ENCODE assay signal across 1 cellular context in genomic region chr12:94150483-94151225, GRCh38.
A peak's percentile ranks its signal among the peaks of the same experiment; 100 is the strongest.
TF ChIP-seq lines count a peak whose summit lies in the region.

No MANE protein-coding gene starts in this region.

TF ChIP-seq in HepG2, 621 proteins besides CTCF, POLR2A, EP300 and RAD21 (continued from another document):
- TF ChIP-seq HDAC1 (CRISPR knock-in tag; IDR thresholded peaks at IDR 0.05), result 0 out of 2 replicates have a peak, but pooled peaks have one; percentile 43
- TF ChIP-seq ZNF547 (CRISPR knock-in tag; IDR thresholded peaks at IDR 0.05), result 0 out of 2 replicates have a peak, but pooled peaks have one; percentile 46
- peak; percentile 52; the same call in 1 of the 2 replicates for TF ChIP-seq SIN3A (IDR thresholded peaks at IDR 0.05; ENCODE audit: borderline replicate concordance, low read depth, low read length)
- TF ChIP-seq ATF7-NPFF (CRISPR knock-in tag; IDR thresholded peaks at IDR 0.05; ENCODE audit: low read depth), result no peak
- no peak for TF ChIP-seq SMAD9 (CRISPR knock-in tag; IDR thresholded peaks at IDR 0.05)
- no peak for TF ChIP-seq NR1H2 (CRISPR knock-in tag; IDR thresholded peaks at IDR 0.05; ENCODE audit: borderline replicate concordance, low read depth)
- TF ChIP-seq ZNF556 (CRISPR knock-in tag; IDR thresholded peaks at IDR 0.05; ENCODE audit: borderline replicate concordance), result no peak
- TF ChIP-seq CEBPB (IDR thresholded peaks at IDR 0.05; ENCODE audit: borderline replicate concordance, low read depth, low read length), result no peak
- TF ChIP-seq ARID5B (CRISPR knock-in tag; IDR thresholded peaks at IDR 0.05), result 0 out of 2 replicates have a peak, but pooled peaks have one; percentile 13
- TF ChIP-seq ZNF430 (CRISPR knock-in tag; IDR thresholded peaks at IDR 0.05), result peak; percentile 17; the same call in 1 of the 2 replicates
- peak; percentile 91 for TF ChIP-seq ZMYM2 (CRISPR knock-in tag; IDR thresholded peaks at IDR 0.05)
- no peak for TF ChIP-seq SNAI1 (CRISPR knock-in tag; IDR thresholded peaks at IDR 0.05; ENCODE audit: borderline replicate concordance)
- TF ChIP-seq ZNF263 (CRISPR knock-in tag; IDR thresholded peaks at IDR 0.05), result no peak
- TF ChIP-seq, protein P1, sequence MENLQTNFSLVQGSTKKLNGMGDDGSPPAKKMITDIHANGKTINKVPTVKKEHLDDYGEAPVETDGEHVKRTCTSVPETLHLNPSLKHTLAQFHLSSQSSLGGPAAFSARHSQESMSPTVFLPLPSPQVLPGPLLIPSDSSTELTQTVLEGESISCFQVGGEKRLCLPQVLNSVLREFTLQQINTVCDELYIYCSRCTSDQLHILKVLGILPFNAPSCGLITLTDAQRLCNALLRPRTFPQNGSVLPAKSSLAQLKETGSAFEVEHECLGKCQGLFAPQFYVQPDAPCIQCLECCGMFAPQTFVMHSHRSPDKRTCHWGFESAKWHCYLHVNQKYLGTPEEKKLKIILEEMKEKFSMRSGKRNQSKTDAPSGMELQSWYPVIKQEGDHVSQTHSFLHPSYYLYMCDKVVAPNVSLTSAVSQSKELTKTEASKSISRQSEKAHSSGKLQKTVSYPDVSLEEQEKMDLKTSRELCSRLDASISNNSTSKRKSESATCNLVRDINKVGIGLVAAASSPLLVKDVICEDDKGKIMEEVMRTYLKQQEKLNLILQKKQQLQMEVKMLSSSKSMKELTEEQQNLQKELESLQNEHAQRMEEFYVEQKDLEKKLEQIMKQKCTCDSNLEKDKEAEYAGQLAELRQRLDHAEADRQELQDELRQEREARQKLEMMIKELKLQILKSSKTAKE (CRISPR knock-in tag; IDR thresholded peaks at IDR 0.05; ENCODE audit: borderline replicate concordance), result 0 out of 2 replicates have a peak, but pooled peaks have one; percentile 19
- TF ChIP-seq ZBTB21 (CRISPR knock-in tag; IDR thresholded peaks at IDR 0.05), result no peak
- no peak for TF ChIP-seq ZNF766 (CRISPR knock-in tag; IDR thresholded peaks at IDR 0.05; ENCODE audit: borderline replicate concordance)
- TF ChIP-seq, protein P2, sequence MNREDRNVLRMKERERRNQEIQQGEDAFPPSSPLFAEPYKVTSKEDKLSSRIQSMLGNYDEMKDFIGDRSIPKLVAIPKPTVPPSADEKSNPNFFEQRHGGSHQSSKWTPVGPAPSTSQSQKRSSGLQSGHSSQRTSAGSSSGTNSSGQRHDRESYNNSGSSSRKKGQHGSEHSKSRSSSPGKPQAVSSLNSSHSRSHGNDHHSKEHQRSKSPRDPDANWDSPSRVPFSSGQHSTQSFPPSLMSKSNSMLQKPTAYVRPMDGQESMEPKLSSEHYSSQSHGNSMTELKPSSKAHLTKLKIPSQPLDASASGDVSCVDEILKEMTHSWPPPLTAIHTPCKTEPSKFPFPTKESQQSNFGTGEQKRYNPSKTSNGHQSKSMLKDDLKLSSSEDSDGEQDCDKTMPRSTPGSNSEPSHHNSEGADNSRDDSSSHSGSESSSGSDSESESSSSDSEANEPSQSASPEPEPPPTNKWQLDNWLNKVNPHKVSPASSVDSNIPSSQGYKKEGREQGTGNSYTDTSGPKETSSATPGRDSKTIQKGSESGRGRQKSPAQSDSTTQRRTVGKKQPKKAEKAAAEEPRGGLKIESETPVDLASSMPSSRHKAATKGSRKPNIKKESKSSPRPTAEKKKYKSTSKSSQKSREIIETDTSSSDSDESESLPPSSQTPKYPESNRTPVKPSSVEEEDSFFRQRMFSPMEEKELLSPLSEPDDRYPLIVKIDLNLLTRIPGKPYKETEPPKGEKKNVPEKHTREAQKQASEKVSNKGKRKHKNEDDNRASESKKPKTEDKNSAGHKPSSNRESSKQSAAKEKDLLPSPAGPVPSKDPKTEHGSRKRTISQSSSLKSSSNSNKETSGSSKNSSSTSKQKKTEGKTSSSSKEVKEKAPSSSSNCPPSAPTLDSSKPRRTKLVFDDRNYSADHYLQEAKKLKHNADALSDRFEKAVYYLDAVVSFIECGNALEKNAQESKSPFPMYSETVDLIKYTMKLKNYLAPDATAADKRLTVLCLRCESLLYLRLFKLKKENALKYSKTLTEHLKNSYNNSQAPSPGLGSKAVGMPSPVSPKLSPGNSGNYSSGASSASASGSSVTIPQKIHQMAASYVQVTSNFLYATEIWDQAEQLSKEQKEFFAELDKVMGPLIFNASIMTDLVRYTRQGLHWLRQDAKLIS (CRISPR knock-in tag; IDR thresholded peaks at IDR 0.05), result no peak
- TF ChIP-seq ZNF142 (CRISPR knock-in tag; IDR thresholded peaks at IDR 0.05), result no peak
- TF ChIP-seq, protein P3, sequence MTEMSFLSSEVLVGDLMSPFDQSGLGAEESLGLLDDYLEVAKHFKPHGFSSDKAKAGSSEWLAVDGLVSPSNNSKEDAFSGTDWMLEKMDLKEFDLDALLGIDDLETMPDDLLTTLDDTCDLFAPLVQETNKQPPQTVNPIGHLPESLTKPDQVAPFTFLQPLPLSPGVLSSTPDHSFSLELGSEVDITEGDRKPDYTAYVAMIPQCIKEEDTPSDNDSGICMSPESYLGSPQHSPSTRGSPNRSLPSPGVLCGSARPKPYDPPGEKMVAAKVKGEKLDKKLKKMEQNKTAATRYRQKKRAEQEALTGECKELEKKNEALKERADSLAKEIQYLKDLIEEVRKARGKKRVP (CRISPR knock-in tag; IDR thresholded peaks at IDR 0.05), result peak in 1 of 2 experiments; percentile 30; a peak in 1 of 4 replicates
- TF ChIP-seq ZFP36L2 (CRISPR knock-in tag; IDR thresholded peaks at IDR 0.05), result no peak
- TF ChIP-seq, protein P4, sequence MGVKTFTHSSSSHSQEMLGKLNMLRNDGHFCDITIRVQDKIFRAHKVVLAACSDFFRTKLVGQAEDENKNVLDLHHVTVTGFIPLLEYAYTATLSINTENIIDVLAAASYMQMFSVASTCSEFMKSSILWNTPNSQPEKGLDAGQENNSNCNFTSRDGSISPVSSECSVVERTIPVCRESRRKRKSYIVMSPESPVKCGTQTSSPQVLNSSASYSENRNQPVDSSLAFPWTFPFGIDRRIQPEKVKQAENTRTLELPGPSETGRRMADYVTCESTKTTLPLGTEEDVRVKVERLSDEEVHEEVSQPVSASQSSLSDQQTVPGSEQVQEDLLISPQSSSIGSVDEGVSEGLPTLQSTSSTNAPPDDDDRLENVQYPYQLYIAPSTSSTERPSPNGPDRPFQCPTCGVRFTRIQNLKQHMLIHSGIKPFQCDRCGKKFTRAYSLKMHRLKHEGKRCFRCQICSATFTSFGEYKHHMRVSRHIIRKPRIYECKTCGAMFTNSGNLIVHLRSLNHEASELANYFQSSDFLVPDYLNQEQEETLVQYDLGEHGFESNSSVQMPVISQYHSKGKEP (CRISPR knock-in tag; IDR thresholded peaks at IDR 0.05), result no peak
- TF ChIP-seq UBTF (CRISPR knock-in tag; IDR thresholded peaks at IDR 0.05), result peak; percentile 39; the same call in 1 of the 2 replicates
- TF ChIP-seq MED1 (CRISPR knock-in tag; IDR thresholded peaks at IDR 0.05), result peak; percentile 31; the same call in 1 of the 2 replicates
- TF ChIP-seq, protein P5, sequence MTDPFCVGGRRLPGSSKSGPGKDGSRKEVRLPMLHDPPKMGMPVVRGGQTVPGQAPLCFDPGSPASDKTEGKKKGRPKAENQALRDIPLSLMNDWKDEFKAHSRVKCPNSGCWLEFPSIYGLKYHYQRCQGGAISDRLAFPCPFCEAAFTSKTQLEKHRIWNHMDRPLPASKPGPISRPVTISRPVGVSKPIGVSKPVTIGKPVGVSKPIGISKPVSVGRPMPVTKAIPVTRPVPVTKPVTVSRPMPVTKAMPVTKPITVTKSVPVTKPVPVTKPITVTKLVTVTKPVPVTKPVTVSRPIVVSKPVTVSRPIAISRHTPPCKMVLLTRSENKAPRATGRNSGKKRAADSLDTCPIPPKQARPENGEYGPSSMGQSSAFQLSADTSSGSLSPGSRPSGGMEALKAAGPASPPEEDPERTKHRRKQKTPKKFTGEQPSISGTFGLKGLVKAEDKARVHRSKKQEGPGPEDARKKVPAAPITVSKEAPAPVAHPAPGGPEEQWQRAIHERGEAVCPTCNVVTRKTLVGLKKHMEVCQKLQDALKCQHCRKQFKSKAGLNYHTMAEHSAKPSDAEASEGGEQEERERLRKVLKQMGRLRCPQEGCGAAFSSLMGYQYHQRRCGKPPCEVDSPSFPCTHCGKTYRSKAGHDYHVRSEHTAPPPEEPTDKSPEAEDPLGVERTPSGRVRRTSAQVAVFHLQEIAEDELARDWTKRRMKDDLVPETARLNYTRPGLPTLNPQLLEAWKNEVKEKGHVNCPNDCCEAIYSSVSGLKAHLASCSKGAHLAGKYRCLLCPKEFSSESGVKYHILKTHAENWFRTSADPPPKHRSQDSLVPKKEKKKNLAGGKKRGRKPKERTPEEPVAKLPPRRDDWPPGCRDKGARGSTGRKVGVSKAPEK (CRISPR knock-in tag; IDR thresholded peaks at IDR 0.05; ENCODE audit: borderline replicate concordance), result 0 out of 2 replicates have a peak, but pooled peaks have one; percentile 50
